In the genomic region with DNA sequence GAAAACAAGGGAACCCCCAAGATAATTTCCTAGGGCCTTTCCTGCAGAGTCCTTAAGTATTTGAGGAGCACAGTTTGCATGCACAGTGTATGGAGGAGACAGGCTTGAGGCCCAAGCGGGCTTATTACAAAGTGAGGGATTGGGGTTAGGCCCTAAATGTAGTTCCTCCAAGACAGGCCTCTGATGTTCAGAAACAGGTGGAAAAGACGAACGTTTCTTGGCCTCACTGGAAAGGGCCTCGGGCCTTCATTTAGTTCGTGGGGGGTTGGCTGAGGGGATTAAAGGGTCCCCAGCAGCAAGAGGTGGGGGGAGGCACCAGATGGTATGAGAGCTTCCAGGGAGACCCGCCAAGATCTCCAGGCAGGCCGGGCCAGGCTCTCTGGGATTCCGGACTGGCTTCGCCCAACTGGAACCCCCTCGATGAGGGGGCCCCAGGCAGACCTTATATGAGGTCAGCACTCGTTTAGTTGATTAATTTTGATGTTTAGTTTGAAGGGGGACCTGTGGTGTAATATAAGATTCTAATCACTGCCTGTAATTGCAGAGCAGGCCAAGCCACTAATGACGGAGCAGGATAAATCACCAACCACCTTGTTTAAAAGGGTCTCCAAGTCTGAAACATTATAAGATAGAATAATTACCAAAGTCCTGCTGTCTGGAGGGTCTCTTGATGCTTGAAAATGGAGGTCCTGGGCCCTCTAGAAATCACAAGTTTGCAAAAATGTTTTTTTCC, we compare ENCODE assay signal across 1 cellular context.
A peak's percentile ranks its signal among the peaks of the same experiment; 100 is the strongest.
TF ChIP-seq lines count a peak whose summit lies in the region.

No MANE protein-coding gene starts in this region.

TF ChIP-seq in K562, 482 proteins besides CTCF, POLR2A, EP300 and RAD21 (continued from another document):
- TF ChIP-seq, protein P1, sequence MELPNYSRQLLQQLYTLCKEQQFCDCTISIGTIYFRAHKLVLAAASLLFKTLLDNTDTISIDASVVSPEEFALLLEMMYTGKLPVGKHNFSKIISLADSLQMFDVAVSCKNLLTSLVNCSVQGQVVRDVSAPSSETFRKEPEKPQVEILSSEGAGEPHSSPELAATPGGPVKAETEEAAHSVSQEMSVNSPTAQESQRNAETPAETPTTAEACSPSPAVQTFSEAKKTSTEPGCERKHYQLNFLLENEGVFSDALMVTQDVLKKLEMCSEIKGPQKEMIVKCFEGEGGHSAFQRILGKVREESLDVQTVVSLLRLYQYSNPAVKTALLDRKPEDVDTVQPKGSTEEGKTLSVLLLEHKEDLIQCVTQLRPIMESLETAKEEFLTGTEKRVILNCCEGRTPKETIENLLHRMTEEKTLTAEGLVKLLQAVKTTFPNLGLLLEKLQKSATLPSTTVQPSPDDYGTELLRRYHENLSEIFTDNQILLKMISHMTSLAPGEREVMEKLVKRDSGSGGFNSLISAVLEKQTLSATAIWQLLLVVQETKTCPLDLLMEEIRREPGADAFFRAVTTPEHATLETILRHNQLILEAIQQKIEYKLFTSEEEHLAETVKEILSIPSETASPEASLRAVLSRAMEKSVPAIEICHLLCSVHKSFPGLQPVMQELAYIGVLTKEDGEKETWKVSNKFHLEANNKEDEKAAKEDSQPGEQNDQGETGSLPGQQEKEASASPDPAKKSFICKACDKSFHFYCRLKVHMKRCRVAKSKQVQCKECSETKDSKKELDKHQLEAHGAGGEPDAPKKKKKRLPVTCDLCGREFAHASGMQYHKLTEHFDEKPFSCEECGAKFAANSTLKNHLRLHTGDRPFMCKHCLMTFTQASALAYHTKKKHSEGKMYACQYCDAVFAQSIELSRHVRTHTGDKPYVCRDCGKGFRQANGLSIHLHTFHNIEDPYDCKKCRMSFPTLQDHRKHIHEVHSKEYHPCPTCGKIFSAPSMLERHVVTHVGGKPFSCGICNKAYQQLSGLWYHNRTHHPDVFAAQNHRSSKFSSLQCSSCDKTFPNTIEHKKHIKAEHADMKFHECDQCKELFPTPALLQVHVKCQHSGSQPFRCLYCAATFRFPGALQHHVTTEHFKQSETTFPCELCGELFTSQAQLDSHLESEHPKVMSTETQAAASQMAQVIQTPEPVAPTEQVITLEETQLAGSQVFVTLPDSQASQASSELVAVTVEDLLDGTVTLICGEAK (IDR thresholded peaks at IDR 0.05) = peak; percentile 27; the same call in 1 of the 2 replicates
- TF ChIP-seq, protein P1 (CRISPR knock-in tag; IDR thresholded peaks at IDR 0.05) = no peak
- TF ChIP-seq ZNF232 (CRISPR knock-in tag; IDR thresholded peaks at IDR 0.05) = no peak
- no peak for TF ChIP-seq C11orf30 (IDR thresholded peaks at IDR 0.05; ENCODE audit: low read depth)
- no peak for TF ChIP-seq HMG20B (CRISPR knock-in tag; IDR thresholded peaks at IDR 0.05)
- no peak for TF ChIP-seq ZNF184 (CRISPR knock-in tag; IDR thresholded peaks at IDR 0.05)
- TF ChIP-seq, protein P2, sequence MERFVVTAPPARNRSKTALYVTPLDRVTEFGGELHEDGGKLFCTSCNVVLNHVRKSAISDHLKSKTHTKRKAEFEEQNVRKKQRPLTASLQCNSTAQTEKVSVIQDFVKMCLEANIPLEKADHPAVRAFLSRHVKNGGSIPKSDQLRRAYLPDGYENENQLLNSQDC (CRISPR knock-in tag; IDR thresholded peaks at IDR 0.05) = 0 out of 2 replicates have a peak, but pooled peaks have one; percentile 70
- 0 out of 2 replicates have a peak, but pooled peaks have one; percentile 31 for TF ChIP-seq GTF2E2 (tag; IDR thresholded peaks at IDR 0.05)
- TF ChIP-seq FOXK1 (CRISPR knock-in tag; IDR thresholded peaks at IDR 0.05; ENCODE audit: borderline replicate concordance) = no peak
- no peak for TF ChIP-seq GABPB1 (CRISPR knock-in tag; IDR thresholded peaks at IDR 0.05)
- TF ChIP-seq ZNF282 (CRISPR knock-in tag; IDR thresholded peaks at IDR 0.05) = no peak
- no peak for TF ChIP-seq ZNF324 (CRISPR knock-in tag; IDR thresholded peaks at IDR 0.05)
- TF ChIP-seq, protein P3, sequence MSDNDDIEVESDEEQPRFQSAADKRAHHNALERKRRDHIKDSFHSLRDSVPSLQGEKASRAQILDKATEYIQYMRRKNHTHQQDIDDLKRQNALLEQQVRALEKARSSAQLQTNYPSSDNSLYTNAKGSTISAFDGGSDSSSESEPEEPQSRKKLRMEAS (CRISPR knock-in tag; IDR thresholded peaks at IDR 0.05) = no peak
- no peak for TF ChIP-seq TRIM24 (IDR thresholded peaks at IDR 0.05)
- no peak for TF ChIP-seq MYBL2 (IDR thresholded peaks at IDR 0.05; ENCODE audit: low read depth)
- TF ChIP-seq MYBL2 (CRISPR knock-in tag; IDR thresholded peaks at IDR 0.05; ENCODE audit: borderline replicate concordance) = no peak
- no peak for TF ChIP-seq KLF13 (tag; IDR thresholded peaks at IDR 0.05; ENCODE audit: borderline replicate concordance, low read depth)
- no peak for TF ChIP-seq MYNN (IDR thresholded peaks at IDR 0.05)
- TF ChIP-seq MYNN (CRISPR knock-in tag; IDR thresholded peaks at IDR 0.05) = no peak
- peak; percentile 18 for TF ChIP-seq KDM5B (IDR thresholded peaks at IDR 0.05; ENCODE audit: insufficient replicate concordance, low read depth, low read length)
- no peak for TF ChIP-seq CHD1 (IDR thresholded peaks at IDR 0.05; ENCODE audit: low read length)
- no peak for TF ChIP-seq NBN (IDR thresholded peaks at IDR 0.05; ENCODE audit: low read depth)
- TF ChIP-seq ZC3H11A (IDR thresholded peaks at IDR 0.05; ENCODE audit: low read depth, low read length) = no peak
- TF ChIP-seq, protein P4, sequence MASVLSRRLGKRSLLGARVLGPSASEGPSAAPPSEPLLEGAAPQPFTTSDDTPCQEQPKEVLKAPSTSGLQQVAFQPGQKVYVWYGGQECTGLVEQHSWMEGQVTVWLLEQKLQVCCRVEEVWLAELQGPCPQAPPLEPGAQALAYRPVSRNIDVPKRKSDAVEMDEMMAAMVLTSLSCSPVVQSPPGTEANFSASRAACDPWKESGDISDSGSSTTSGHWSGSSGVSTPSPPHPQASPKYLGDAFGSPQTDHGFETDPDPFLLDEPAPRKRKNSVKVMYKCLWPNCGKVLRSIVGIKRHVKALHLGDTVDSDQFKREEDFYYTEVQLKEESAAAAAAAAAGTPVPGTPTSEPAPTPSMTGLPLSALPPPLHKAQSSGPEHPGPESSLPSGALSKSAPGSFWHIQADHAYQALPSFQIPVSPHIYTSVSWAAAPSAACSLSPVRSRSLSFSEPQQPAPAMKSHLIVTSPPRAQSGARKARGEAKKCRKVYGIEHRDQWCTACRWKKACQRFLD (CRISPR knock-in tag; IDR thresholded peaks at IDR 0.05) = no peak; the same call in 1 of the 2 replicates
- no peak for TF ChIP-seq ZFP30 (CRISPR knock-in tag; IDR thresholded peaks at IDR 0.05; ENCODE audit: borderline replicate concordance)
- no peak for TF ChIP-seq IFI16 (CRISPR knock-in tag; IDR thresholded peaks at IDR 0.05)
- TF ChIP-seq PHB (CRISPR knock-in tag; IDR thresholded peaks at IDR 0.05) = no peak
- no peak for TF ChIP-seq FOXP1 (CRISPR knock-in tag; IDR thresholded peaks at IDR 0.05)
- TF ChIP-seq U2AF2 (optimal IDR thresholded peaks at IDR 0.05; ENCODE audit: low read depth, low read length) = no peak
- no peak for TF ChIP-seq MTA1 (IDR thresholded peaks at IDR 0.05; ENCODE audit: borderline replicate concordance)
- TF ChIP-seq RBM15 (IDR thresholded peaks at IDR 0.05; ENCODE audit: insufficient read depth, low read length) = no peak
- TF ChIP-seq POLR2B (IDR thresholded peaks at IDR 0.05; ENCODE audit: low read depth, partially characterized antibody) = no peak
